11 cellular contexts compared by ENCODE assay signal in genomic region chr10:117240730-117241529, GRCh38. TPM values are rescaled to one million over a fixed set of nuclear protein-coding genes. Genes with fewer than 3 reads are reported as not detected.
DNase-seq lines count a peak whose midpoint lies in the region; ATAC-seq and TF ChIP-seq lines count a peak whose summit lies in the region.
"Had no signal": no experiment of that assay in that cellular context is flagged by ENCODE, and none has a peak within 500 bp of the region (broad histone marks: within the 10 kb centered on the region; RNA-seq: fewer than 3 reads in every experiment).

Gene SLC18A2 (plus strand): TSS chr10:117241114. CDS start chr10:117241694, 580 bp downstream.

- no peak for TF ChIP-seq CTCF in CD4-positive, alpha-beta T cell (IDR thresholded peaks at IDR 0.05)
- TF ChIP-seq CTCF in IMR-90 (conservative IDR thresholded peaks at IDR 0.05; ENCODE audit: low read depth, low read length) (no peak), endothelial cell (IDR thresholded peaks at IDR 0.05; ENCODE audit: unreplicated experiment) (no peak), neural cell (IDR thresholded peaks at IDR 0.05; ENCODE audit: poor library complexity, severe bottlenecking) (no peak)

- H3K79me2 ChIP-seq in neural cell (replicated peaks; ENCODE audit: insufficient read depth, low read length): no peaks in the 10 kb centered on the region

- H4K5ac ChIP-seq in IMR-90 (ENCODE audit: low read depth, low read length): no peak within 1 kb of the TSS

- no peaks in the 10 kb centered on the region for H3K9me3 ChIP-seq in CD4-positive, alpha-beta T cell (ENCODE audit: control insufficient read depth, low read length)
- no peaks in the 10 kb centered on the region for H3K9me3 ChIP-seq in IMR-90 (ENCODE audit: control insufficient read depth, insufficient read depth, low read length)
- H3K9me3 ChIP-seq in neural cell (ENCODE audit: low read length): no peaks in the 10 kb centered on the region

- H3K23ac ChIP-seq in IMR-90 (ENCODE audit: low read depth, low read length): no peak within 1 kb of the TSS

- no peaks in the 10 kb centered on the region for H3K4me1 ChIP-seq in IMR-90 (ENCODE audit: control insufficient read depth, insufficient read depth, low read length)

- no peak within 1 kb of the TSS for H2AK9ac ChIP-seq in IMR-90 (replicated peaks; ENCODE audit: low read depth, low read length, poor library complexity)

- no TSS peak for BruUV-seq in IMR-90 (replicated peaks; lab: Mats Ljungman, UMichigan)

- H3K36me3 Mint-ChIP-seq in CD4-positive, alpha-beta T cell (ENCODE audit: low read depth): no peaks in the 10 kb centered on the region
- H3K36me3 Mint-ChIP-seq in endothelial cell (ENCODE audit: low read depth, unreplicated experiment): peaks cover 4% of the 10 kb centered on the region

- no peak for TF ChIP-seq POLR2A in IMR-90 (IDR thresholded peaks at IDR 0.05; ENCODE audit: low read depth, low read length)

- POLR2A ChIA-PET in CD4-positive, alpha-beta T cell (lab: Charles Lee): no interaction called here
- POLR2A ChIA-PET in IMR-90 (lab: Charles Lee; ENCODE audit: unreplicated experiment): no interaction called here

- no peak within 1 kb of the TSS for H3K56ac ChIP-seq in IMR-90 (ENCODE audit: extremely low read depth, insufficient read depth, low read length)

- TF ChIP-seq EP300 in neural cell (conservative IDR thresholded peaks at IDR 0.05; ENCODE audit: poor library complexity, severe bottlenecking): no peak

- no peak within 1 kb of the TSS for H2AK5ac ChIP-seq in IMR-90 (ENCODE audit: low read depth, low read length)

- no peak within 1 kb of the TSS for H2BK20ac ChIP-seq in IMR-90 (ENCODE audit: low read depth, low read length)

- H3K4me1 Mint-ChIP-seq in CD4-positive, alpha-beta T cell (ENCODE audit: low read depth): peaks cover 4% of the 10 kb centered on the region
- H3K4me1 Mint-ChIP-seq in endothelial cell (ENCODE audit: unreplicated experiment): peaks cover 4% of the 10 kb centered on the region

- H2BK5ac ChIP-seq in IMR-90 (ENCODE audit: low read depth, low read length, poor library complexity, severe bottlenecking): no peak within 1 kb of the TSS

- H3K9me3 Mint-ChIP-seq in CD4-positive, alpha-beta T cell: no peaks in the 10 kb centered on the region
- H3K9me3 Mint-ChIP-seq in endothelial cell (ENCODE audit: unreplicated experiment): no peaks in the 10 kb centered on the region

- no peak within 1 kb of the TSS for H3K27ac Mint-ChIP-seq in CD4-positive, alpha-beta T cell
- peak within 1 kb of the TSS; percentile 70 for H3K27ac Mint-ChIP-seq in endothelial cell (ENCODE audit: unreplicated experiment)

- H3K9me1 ChIP-seq in IMR-90 (ENCODE audit: insufficient read depth, low read length): no peaks in the 10 kb centered on the region

- DNase-seq in CD4-positive, alpha-beta T cell: no peak
- DNase-seq in IMR-90 (no peak), endothelial cell (ENCODE audit: low spot score) (no peak), NCI-H2107 (lab: John Stamatoyannopoulos, UW) (no peak), Kasumi-1 (lab: John Stamatoyannopoulos, UW) (no peak)
- DNase-seq: activated gamma-delta T cell treated with Interleukin-2 at 50 U/mL for 16 hours, NCI-H2029, nucleus accumbens had no signal

- TF ChIP-seq RAD21 in IMR-90 (IDR thresholded peaks at IDR 0.05; ENCODE audit: low read length): no peak
- TF ChIP-seq RAD21 in neural cell (conservative IDR thresholded peaks at IDR 0.05): no peak

- peak within 1 kb of the TSS; percentile 49 for H2AFZ ChIP-seq in IMR-90 (replicated peaks; ENCODE audit: low read length, poor library complexity)
- no peak within 1 kb of the TSS for H2AFZ ChIP-seq in neural cell (ENCODE audit: low read depth, low read length)

- H3K4me2 ChIP-seq in IMR-90 (ENCODE audit: low read depth, low read length) (no peak within 1 kb of the TSS; the same call in 1 of the 2 replicates), neural cell (ENCODE audit: low read length) (no peak within 1 kb of the TSS)

- no peak for ATAC-seq in CD4-positive, alpha-beta T cell (ENCODE audit: poor library complexity)
- ATAC-seq in IMR-90 (ENCODE audit: low read depth) (no peak), GM21447 (IDR thresholded peaks at IDR 0.05; ENCODE audit: unreplicated experiment) (no peak), HG02852 (IDR thresholded peaks at IDR 0.05; ENCODE audit: unreplicated experiment) (no peak)

- H3K79me1 ChIP-seq in IMR-90 (ENCODE audit: low read depth in 1 of 2, low read length in 2 of 2): no peaks in the 10 kb centered on the region

- H3F3A ChIP-seq in neural cell (ENCODE audit: insufficient read depth, low read length, poor library complexity, severe bottlenecking): no peaks in the 10 kb centered on the region

- in situ Hi-C loops in IMR-90 (cut with MboI; ENCODE audit: low sequenced_read_pairs): no loop called here

- no peaks in the 10 kb centered on the region for H3K36me3 ChIP-seq in IMR-90 (ENCODE audit: control insufficient read depth, insufficient read depth, low read length)
- no peaks in the 10 kb centered on the region for H3K36me3 ChIP-seq in neural cell (ENCODE audit: insufficient read depth, low read length)

- H3K18ac ChIP-seq in IMR-90 (ENCODE audit: low read depth, low read length): no peak within 1 kb of the TSS

- H3K4me3 ChIP-seq in IMR-90 (ENCODE audit: insufficient read depth, low read depth, low read length) (no peak within 1 kb of the TSS), neural cell (ENCODE audit: low read length) (peak within 1 kb of the TSS; percentile 57)

- H3K4me3 Mint-ChIP-seq in CD4-positive, alpha-beta T cell: peak within 1 kb of the TSS; percentile 42
- peak within 1 kb of the TSS; percentile 84 for H3K4me3 Mint-ChIP-seq in endothelial cell (ENCODE audit: unreplicated experiment)

- H3K27ac ChIP-seq in CD4-positive, alpha-beta T cell (ENCODE audit: low read depth, low read length): no peak within 1 kb of the TSS
- no peak within 1 kb of the TSS for H3K27ac ChIP-seq in IMR-90 (ENCODE audit: insufficient read depth, low read length)
- no peak within 1 kb of the TSS for H3K27ac ChIP-seq in neural cell (ENCODE audit: low read length)

- no peak within 1 kb of the TSS for H3K9ac ChIP-seq in IMR-90 (ENCODE audit: low read depth, low read length)
- H3K9ac ChIP-seq in neural cell (ENCODE audit: low read length): no peak within 1 kb of the TSS

- intact Hi-C loops in CD4-positive, alpha-beta T cell (cut with DNase I, micrococcal nuclease): no loop called here
- intact Hi-C loops in IMR-90 (cut with micrococcal nuclease): no loop called here

- no peak within 1 kb of the TSS for H3K4ac ChIP-seq in IMR-90 (ENCODE audit: low read depth, low read length)

- CTCF ChIA-PET in CD4-positive, alpha-beta T cell (lab: Charles Lee): no interaction called here
- CTCF ChIA-PET in IMR-90 (lab: Yijun Ruan, JAX): interaction anchor here (1.6 kb wide), 1 partner anchor 77 kb away, joined by 3 read pairs; no protein-coding TSS in a partner anchor

- H4K8ac ChIP-seq in IMR-90 (ENCODE audit: low read depth in 2 of 2, low read length in 2 of 2): no peak within 1 kb of the TSS

- peaks cover 61% of the 10 kb centered on the region for H3K27me3 Mint-ChIP-seq in CD4-positive, alpha-beta T cell
- peaks cover 10% of the 10 kb centered on the region for H3K27me3 Mint-ChIP-seq in endothelial cell (ENCODE audit: unreplicated experiment)

- no peaks in the 10 kb centered on the region for H3K9me2 ChIP-seq in neural cell (ENCODE audit: insufficient read depth, low read length)

- peaks cover 17% of the 10 kb centered on the region for H3K27me3 ChIP-seq in CD4-positive, alpha-beta T cell (ENCODE audit: control insufficient read depth, insufficient read depth, low read length)
- peaks cover 40% of the 10 kb centered on the region for H3K27me3 ChIP-seq in IMR-90 (ENCODE audit: control insufficient read depth, insufficient read depth, low read length)
- H3K27me3 ChIP-seq in neural cell (ENCODE audit: insufficient read depth, low read depth, low read length): peaks cover 38% of the 10 kb centered on the region

- WGBS in IMR-90 (ENCODE audit: extremely low coverage in 2 of 2, insufficient read length in 1 of 2), 2 experiments: 1% methylated on average over 54 of the region's 88 CpGs; no CpG with 5 or more reads in 1 of the 2 experiments

- H3K14ac ChIP-seq in IMR-90 (replicated peaks; ENCODE audit: low read depth, low read length): no peak within 1 kb of the TSS

- dilution Hi-C loops in IMR-90 (cut with HindIII; ENCODE audit: low sequenced_read_pairs, unreplicated experiment): no loop called here

- H4K91ac ChIP-seq in IMR-90 (ENCODE audit: insufficient read depth, low read depth, low read length): no peak within 1 kb of the TSS

- H4K20me1 ChIP-seq in IMR-90 (ENCODE audit: insufficient read depth, low read length) (no peaks in the 10 kb centered on the region), neural cell (ENCODE audit: insufficient read depth) (no peaks in the 10 kb centered on the region)

- no peak within 1 kb of the TSS for H2BK120ac ChIP-seq in IMR-90 (ENCODE audit: low read depth, low read length)

- no peak within 1 kb of the TSS for H2BK15ac ChIP-seq in IMR-90 (ENCODE audit: low read depth, low read length)

TF ChIP-seq in IMR-90, 13 proteins besides CTCF, POLR2A, EP300 and RAD21 (continues in another document):
- TF ChIP-seq RCOR1 (IDR thresholded peaks at IDR 0.05; ENCODE audit: insufficient replicate concordance, low read length) (no peak), NFE2L2 (IDR thresholded peaks at IDR 0.05; ENCODE audit: low read depth, low read length) (no peak), CHD1 (IDR thresholded peaks at IDR 0.05; ENCODE audit: low read depth, low read length) (no peak), BHLHE40 (IDR thresholded peaks at IDR 0.05; ENCODE audit: low read depth, low read length) (no peak), SMC3 (IDR thresholded peaks at IDR 0.05; ENCODE audit: low read depth, low read length) (no peak), RFX5 (IDR thresholded peaks at IDR 0.05; ENCODE audit: low read depth, low read length) (no peak), CEBPB (IDR thresholded peaks at IDR 0.05; ENCODE audit: low read depth, low read length) (no peak)

TF ChIP-seq in neural cell, 6 proteins besides CTCF, POLR2A, EP300 and RAD21 (continues in another document):
- TF ChIP-seq MXI1 (conservative IDR thresholded peaks at IDR 0.05; ENCODE audit: poor library complexity, severe bottlenecking) (no peak), TAF1 (IDR thresholded peaks at IDR 0.05; ENCODE audit: low read depth) (no peak)

RNA-seq across cellular contexts. Expression of gene SLC18A2, which starts in this region (rescaled TPM):
- 1 to 10 TPM in 1 of 2 experiments, under 1 TPM in 1; 0.92 to 1.2 TPM for total RNA-seq in CD4-positive, alpha-beta T cell
- total RNA-seq in IMR-90 (2012; rRNA removed) (not detected in 2 replicates), endothelial cell (ENCODE audit: unreplicated experiment) (1.3 TPM)
- polyA plus RNA-seq in IMR-90 (2012; rRNA removed) (not detected in 2 replicates), neural cell (0.05 and 0.24 TPM in 2 replicates)
- polyA plus RNA-seq in IMR-90 (2012; cell fraction: cytosol; rRNA removed): not detected in 2 replicates
- not detected in 2 replicates for polyA plus RNA-seq in IMR-90 (2012; cell fraction: nucleus; rRNA removed; ENCODE audit: low replicate concordance)
- polyA minus RNA-seq in neural cell: not detected in 2 replicates
